Comparison of ENCODE assay signal across 15 cellular contexts in the genomic region with DNA sequence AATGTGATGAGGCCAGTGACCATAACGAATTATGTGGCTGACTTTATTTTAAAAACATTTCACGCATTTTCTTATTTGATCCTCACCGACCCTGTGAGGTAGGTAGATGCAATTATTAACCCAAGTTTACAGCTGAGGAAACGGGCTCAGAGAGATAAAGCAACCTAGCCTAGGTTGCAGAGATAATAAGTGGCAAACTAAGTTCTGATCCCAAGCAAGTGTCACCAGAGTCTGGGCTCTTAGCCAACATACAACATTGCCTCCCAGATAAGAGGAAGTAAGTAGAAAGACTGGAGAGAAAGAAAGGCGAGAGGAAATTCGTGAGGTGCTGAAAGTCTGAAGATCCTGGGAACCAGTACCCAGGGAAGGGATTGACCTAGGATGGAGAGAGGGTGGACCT.
DNase-seq lines count a peak whose midpoint lies in the region; ATAC-seq and TF ChIP-seq lines count a peak whose summit lies in the region.
"Had no signal": no experiment of that assay in that cellular context is flagged by ENCODE, and none has a peak within 500 bp of the region (broad histone marks: within the 10 kb centered on the region; RNA-seq: fewer than 3 reads in every experiment).

No MANE protein-coding gene starts in this region.

- no peak for ATAC-seq in GM18498 (IDR thresholded peaks at IDR 0.05; ENCODE audit: unreplicated experiment)
- no peak for ATAC-seq in activated CD4-positive, CD25-positive, alpha-beta regulatory T cell treated with anti-CD3 and anti-CD28 coated beads, Interleukin-2, amount 50 U/mL, for 24 hours

- DNase-seq in M059J (ENCODE audit: low read depth) (peak; percentile 1), SIG-M5 (lab: John Stamatoyannopoulos, UW) (peak; percentile 0), adrenal gland (peak in 4 of 7 donors; percentile 16 to 42 (median 21)), mucosa of gallbladder (ENCODE audit: low spot score) (peak; percentile 13)
- no peak for DNase-seq in activated CD4-positive, alpha-beta T cell treated with anti-CD3 and anti-CD28 coated beads, Interleukin-2, amount 50 U/mL, for 1 hour
- DNase-seq: BE2C; CD8-positive, alpha-beta memory T cell; HFFc6; NCI-H1105 treated with DMSO at 0.1 percent for 48 hours; NCI-H1930; NCI-H2171; NCI-H774; SJCRH30 had no signal

- no peak for TF ChIP-seq CTCF in adrenal gland (IDR thresholded peaks at IDR 0.05)

- H3K27ac ChIP-seq in adrenal gland: no peak overlapping the region
- H3K27ac ChIP-seq: SJCRH30 had no signal

- H3K27me3 ChIP-seq in adrenal gland: peaks cover 4% of the 10 kb centered on the region
- H3K27me3 ChIP-seq: BE2C, SJCRH30 had no signal

- H3K9me3 ChIP-seq in adrenal gland (replicated peaks in 1 of 3): no peaks in the 10 kb centered on the region
- H3K9me3 ChIP-seq: BE2C, SJCRH30 had no signal

- no peak for TF ChIP-seq POLR2A in adrenal gland (IDR thresholded peaks at IDR 0.05)

- intact Hi-C loops in adrenal gland (cut with DNase I): no loop called here

- H3K36me3 ChIP-seq in adrenal gland (replicated peaks in 1 of 2): no peaks in the 10 kb centered on the region
- H3K36me3 ChIP-seq: BE2C, SJCRH30 had no signal

- H3K4me1 ChIP-seq in adrenal gland (replicated peaks in 1 of 2): no peaks in the 10 kb centered on the region
- H3K4me1 ChIP-seq: BE2C, SJCRH30 had no signal

- 28 to 53% (median 43%) methylated on average over 6 of the region's 6 CpGs for WGBS in adrenal gland, 4 donors

- no peak overlapping the region for H3K4me3 ChIP-seq in adrenal gland
- H3K4me3 ChIP-seq: SJCRH30 had no signal
